Comparison of ENCODE assay signal across 21 cellular contexts in genomic region chr21:34688715-34689114, GRCh38. TPM values are rescaled to one million over a fixed set of nuclear protein-coding genes. Genes with fewer than 3 reads are reported as not detected.
DNase-seq lines count a peak whose midpoint lies in the region; ATAC-seq, FAIRE-seq and TF ChIP-seq lines count a peak whose summit lies in the region.
"Had no signal": no experiment of that assay in that cellular context is flagged by ENCODE, and none has a peak within 500 bp of the region (broad histone marks: within the 10 kb centered on the region; RNA-seq: fewer than 3 reads in every experiment).

No MANE protein-coding gene starts in this region.

- no peak for TF ChIP-seq POLR2A in A549 (IDR thresholded peaks at IDR 0.05; ENCODE audit: low read length)
- no peak for TF ChIP-seq POLR2A in HCT116 (IDR thresholded peaks at IDR 0.05; ENCODE audit: borderline replicate concordance, extremely low read depth, insufficient read depth, insufficient read length)

- DNase-seq in A549 (ENCODE audit: low read depth in 1 of 2, low spot score in 1 of 2) (no peak), HCT116 (ENCODE audit: low read depth, low spot score) (no peak), osteoblast (ENCODE audit: insufficient read length, low spot score, missing footprints) (peak; percentile 5), retina (no peak), T-helper 9 cell (no peak)
- DNase-seq: ACHN; Caco-2; Calu3; CD4-positive, alpha-beta T cell; CD8-positive, alpha-beta T cell; GF-D8 had no signal

- H2AFZ ChIP-seq in HCT116 (ENCODE audit: low read depth, low read length, poor library complexity, severe bottlenecking) = no peak overlapping the region
- no peak overlapping the region for H2AFZ ChIP-seq in osteoblast (ENCODE audit: low read length)

- H4K20me1 ChIP-seq in HCT116 (ENCODE audit: insufficient read depth) = no peaks in the 10 kb centered on the region
- no peaks in the 10 kb centered on the region for H4K20me1 ChIP-seq in osteoblast (ENCODE audit: insufficient read depth, low read length)
- H4K20me1 ChIP-seq: BLaER1 treated with 17β-estradiol and CSF1 and Interleukin-3, amounts not matched to agents 10 nM and 100 nM had no signal

- H3K4me1 ChIP-seq in A549 (no peaks in the 10 kb centered on the region), HCT116 (ENCODE audit: control insufficient read depth in 1 of 2, insufficient read depth in 2 of 2, low read length in 2 of 2) (peaks cover 10 to 15% of the 10 kb centered on the region in 2 experiments), osteoblast (ENCODE audit: insufficient read depth, low read length) (no peaks in the 10 kb centered on the region)
- H3K4me1 ChIP-seq: BE2C; BLaER1 treated with 17β-estradiol and CSF1 and Interleukin-3, amounts not matched to agents 10 nM and 100 nM had no signal

- TF ChIP-seq RAD21 in A549 (conservative IDR thresholded peaks at IDR 0.05 in 1 of 2, IDR thresholded peaks at IDR 0.05 in 1 of 2) (no peak), HCT116 (IDR thresholded peaks at IDR 0.05; ENCODE audit: low read depth) (no peak)

- POLR2A ChIA-PET in A549 (lab: Yijun Ruan, JAX) (no interaction called here), HCT116 (lab: Charles Lee) (no interaction called here)

- H3K4me2 ChIP-seq in A549 (peak overlapping the region; percentile 65; the same call in 2 of the 3 replicates), HCT116 (ENCODE audit: low read length) (peak overlapping the region; percentile 47), osteoblast (ENCODE audit: insufficient read depth, low read length) (no peak overlapping the region)

- CTCF ChIA-PET in A549 (lab: Yijun Ruan, JAX) (interaction anchor here (0.8 to 3.1 kb wide), 18 partner anchors 9 to 1340 kb away, joined by 3 to 24 read pairs (median 6); no protein-coding TSS in a partner anchor), HCT116 (lab: Charles Lee) (interaction anchor here (1.2 to 1.9 kb wide), 2 partner anchors 1151 to 1244 kb away, joined by 3 to 6 read pairs; no protein-coding TSS in a partner anchor)

- WGBS in A549 (ENCODE audit: missing lambda C conversion rate) = 73% methylated on average over 5 of the region's 5 CpGs

- H3K27me3 ChIP-seq in HCT116 (ENCODE audit: insufficient read depth, low read length) = peaks cover 3% of the 10 kb centered on the region; the same call in 1 of the 2 replicates
- peaks cover 52% of the 10 kb centered on the region for H3K27me3 ChIP-seq in osteoblast (ENCODE audit: insufficient read depth, low read length)
- H3K27me3 ChIP-seq: BLaER1 treated with 17β-estradiol and CSF1 and Interleukin-3, amounts not matched to agents 10 nM and 100 nM had no signal

- H3K9me3 ChIP-seq in A549 = no peaks in the 10 kb centered on the region
- no peaks in the 10 kb centered on the region for H3K9me3 ChIP-seq in HCT116 (ENCODE audit: control insufficient read depth in 1 of 2, insufficient read depth in 1 of 2, low read depth in 1 of 2, low read length in 2 of 2)
- no peaks in the 10 kb centered on the region for H3K9me3 ChIP-seq in osteoblast (ENCODE audit: low read depth, low read length)
- H3K9me3 ChIP-seq: BE2C, Caco-2 had no signal

- intact Hi-C loops in HCT116 (cut with micrococcal nuclease) = loop anchor here (1.0 kb wide), 1 partner anchor 1252 kb away; no protein-coding TSS in a partner anchor

- no peaks in the 10 kb centered on the region for H3K36me3 ChIP-seq in HCT116 (ENCODE audit: control insufficient read depth in 1 of 2, insufficient read depth in 2 of 2, low read length in 2 of 2)
- H3K36me3 ChIP-seq in osteoblast (ENCODE audit: insufficient read depth, low read length) = no peaks in the 10 kb centered on the region
- H3K36me3 ChIP-seq: BE2C; BLaER1 treated with 17β-estradiol and CSF1 and Interleukin-3, amounts not matched to agents 10 nM and 100 nM had no signal

- RAD21 ChIA-PET in HCT116 (lab: Charles Lee; ENCODE audit: low non-redundant PET in 1 of 2, low total read pairs in 2 of 2, uncharacterized antibody in 2 of 2, unreplicated experiment in 2 of 2) = no interaction called here

- no peak for TF ChIP-seq EP300 in A549 (IDR thresholded peaks at IDR 0.05)

- TF ChIP-seq CTCF in A549 (IDR thresholded peaks at IDR 0.05) = no peak
- TF ChIP-seq CTCF in HCT116 (IDR thresholded peaks at IDR 0.05 in 2 of 3, conservative IDR thresholded peaks at IDR 0.05 in 1 of 3; ENCODE audit: borderline replicate concordance in 1 of 3, insufficient read depth in 1 of 3, low read depth in 2 of 3, low read length in 2 of 3) = no peak
- no peak for TF ChIP-seq CTCF in osteoblast (IDR thresholded peaks at IDR 0.05; ENCODE audit: extremely low read depth, low read depth, low read length)

- ATAC-seq in A549 (no peak; a peak in 1 of 6 replicates), HCT116 (no peak)
- ATAC-seq: CD8-positive, alpha-beta T cell had no signal

- H3K27ac ChIP-seq in A549 (no peak overlapping the region), HCT116 (ENCODE audit: low read depth, low read length) (no peak overlapping the region), osteoblast (ENCODE audit: low read depth, low read length) (no peak overlapping the region)
- H3K27ac ChIP-seq: 22Rv1; BLaER1 treated with 17β-estradiol and CSF1 and Interleukin-3, amounts not matched to agents 10 nM and 100 nM; C4-2B had no signal

- no TSS peak for BruUV-seq in HCT116 (replicated peaks; lab: Mats Ljungman, UMichigan)

- H3K4me3 ChIP-seq in A549 (no peak overlapping the region), HCT116 (replicated peaks in 1 of 2; ENCODE audit: low read depth in 1 of 2, low read length in 2 of 2) (no peak overlapping the region), osteoblast (ENCODE audit: insufficient read depth, low read length) (no peak overlapping the region)
- H3K4me3 ChIP-seq: BLaER1 treated with 17β-estradiol and CSF1 and Interleukin-3, amounts not matched to agents 10 nM and 100 nM had no signal

- FAIRE-seq in A549 (lab: Jason Lieb, UNC) = no peak
- FAIRE-seq: D721Med, G401.6, GM12891 had no signal

- H3K79me2 ChIP-seq in HCT116 (ENCODE audit: insufficient read depth, low read length) = no peaks in the 10 kb centered on the region
- H3K79me2 ChIP-seq in osteoblast (ENCODE audit: insufficient read depth, low read length) = no peaks in the 10 kb centered on the region

- H3K9me2 ChIP-seq in HCT116 (ENCODE audit: insufficient read depth) = no peaks in the 10 kb centered on the region

- H3K9ac ChIP-seq in HCT116 (ENCODE audit: low read length) = no peak overlapping the region
- H3K9ac ChIP-seq: BLaER1 treated with 17β-estradiol and CSF1 and Interleukin-3, amounts not matched to agents 10 nM and 100 nM had no signal

TF ChIP-seq in A549, 52 proteins besides CTCF, POLR2A, EP300 and RAD21 (continues in another document):
- TF ChIP-seq PBX3 (IDR thresholded peaks at IDR 0.05) = no peak
- no peak for TF ChIP-seq NR3C1 (IDR thresholded peaks at IDR 0.05)
- TF ChIP-seq MAFK (IDR thresholded peaks at IDR 0.05; ENCODE audit: partially characterized antibody) = no peak
- no peak for TF ChIP-seq ZSCAN20 (CRISPR knock-in tag; IDR thresholded peaks at IDR 0.05)
- TF ChIP-seq GATA3 (IDR thresholded peaks at IDR 0.05; ENCODE audit: borderline replicate concordance) = no peak
- TF ChIP-seq JUN (IDR thresholded peaks at IDR 0.05) = no peak
- TF ChIP-seq RCOR1 (IDR thresholded peaks at IDR 0.05; ENCODE audit: low read depth, low read length) = no peak
- no peak for TF ChIP-seq CHD2 (IDR thresholded peaks at IDR 0.05; ENCODE audit: low read length, partially characterized antibody)
- no peak for TF ChIP-seq POLR2AphosphoS2 (conservative IDR thresholded peaks at IDR 0.05; ENCODE audit: low read length)
- no peak for TF ChIP-seq KDM5A (IDR thresholded peaks at IDR 0.05)

TF ChIP-seq in HCT116, 20 proteins besides CTCF, POLR2A, EP300 and RAD21:
- TF ChIP-seq SIN3A (IDR thresholded peaks at IDR 0.05; ENCODE audit: low read depth) = no peak
- no peak for TF ChIP-seq CBX3 (IDR thresholded peaks at IDR 0.05; ENCODE audit: low read depth)
- no peak for TF ChIP-seq ZNF274 (IDR thresholded peaks at IDR 0.05; ENCODE audit: low read depth, low read length)

RNA-seq across cellular contexts. Expression of gene CLIC6, which starts 19.9 kb away (rescaled TPM):
- polyA plus RNA-seq in A549 (2011; rRNA removed) (0.01 and 0.04 TPM in 2 replicates), A549 (2017; fragmentation: RNase III; extraction: RNeasy Plus Mini Kit Qiagen cat#74134 plus additional on column Dnase treatment) (0.04 to 0.08 TPM (median 0.07 TPM) in 3 replicates)
- polyA plus RNA-seq in A549 (2012; cell fraction: cytosol; rRNA removed) = 0.01 TPM in 2 replicates
- polyA plus RNA-seq in A549 (2012; cell fraction: nucleus; rRNA removed) = not detected in 2 replicates
- polyA minus RNA-seq in A549 (2011; rRNA and poly(A)+ RNA removed) = not detected in 2 replicates
- total RNA-seq in HCT116 (2021; ENCODE audit: unreplicated experiment) (0.05 TPM), osteoblast (under 0.01 TPM in 2 replicates)
- polyA plus RNA-seq in HCT116 (2012) = not detected in 2 replicates
- total RNA-seq: A172, A673, Caco-2 had no signal
- polyA plus RNA-seq: AG04450 had no signal
